8 cellular contexts compared by ENCODE assay signal in the genomic region with DNA sequence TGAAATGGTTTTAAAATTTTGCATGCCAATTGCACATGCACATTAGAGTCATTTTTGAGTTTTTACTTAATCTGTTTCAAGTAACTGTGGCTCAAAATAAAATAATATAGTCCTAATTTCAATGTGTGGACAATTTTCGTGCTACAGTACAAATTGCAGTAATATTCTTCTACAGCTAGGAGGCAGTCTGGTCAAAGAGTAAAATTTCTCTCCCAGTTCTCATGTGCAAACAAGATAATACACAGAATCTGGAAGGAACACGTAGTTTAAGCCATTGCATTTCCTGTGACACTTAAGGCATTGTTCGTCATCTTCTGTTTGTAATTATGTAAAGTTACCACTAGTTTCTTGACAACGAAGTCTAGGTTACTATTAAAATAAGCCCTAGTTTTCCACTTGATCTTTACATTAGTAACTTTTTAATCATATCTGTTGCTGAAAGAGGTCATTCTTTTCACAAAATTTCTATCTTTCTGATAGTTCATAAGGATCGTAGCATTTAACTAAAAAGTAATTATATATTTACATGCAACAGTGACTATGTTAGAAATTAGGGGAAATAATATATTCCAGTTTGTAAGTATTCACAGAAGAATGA. TPM values are rescaled to one million over a fixed set of nuclear protein-coding genes. Genes with fewer than 3 reads are reported as not detected.
DNase-seq lines count a peak whose midpoint lies in the region; ATAC-seq and TF ChIP-seq lines count a peak whose summit lies in the region.

No MANE protein-coding gene starts in this region.

- DNase-seq in ACHN (peak; percentile 57), coronary artery (ENCODE audit: low spot score) (no peak), mucosa of descending colon (no peak), cerebellar nuclear complex (lab: John Stamatoyannopoulos, UW) (no peak)

- H3K27me3 ChIP-seq in OCI-LY3 (ENCODE audit: low read depth, low read length) = no peaks in the 10 kb centered on the region

- peaks cover 23% of the 10 kb centered on the region for H3K36me3 ChIP-seq in OCI-LY3 (replicated peaks; ENCODE audit: low read depth, low read length)
- no peaks in the 10 kb centered on the region for H3K36me3 ChIP-seq in mucosa of descending colon (ENCODE audit: low read depth)

- intact Hi-C loops in mucosa of descending colon (cut with DNase I, micrococcal nuclease) = loop anchor here in 1 of 2 donors (10.0 kb wide), 1 partner anchor 590 kb away; no protein-coding TSS in a partner anchor

- H3K79me2 ChIP-seq in OCI-LY3 (ENCODE audit: low read length) = no peaks in the 10 kb centered on the region

- ATAC-seq in HG03565 (IDR thresholded peaks at IDR 0.05; ENCODE audit: unreplicated experiment) (peak; percentile 40), mucosa of descending colon (peak; percentile 57), GM21825 (IDR thresholded peaks at IDR 0.05; ENCODE audit: unreplicated experiment) (no peak)

- peaks cover 44% of the 10 kb centered on the region for H3K4me1 ChIP-seq in OCI-LY3 (ENCODE audit: low read length)
- no peaks in the 10 kb centered on the region for H3K4me1 ChIP-seq in mucosa of descending colon (ENCODE audit: low read depth)

- peak overlapping the region; percentile 42 for H3K4me2 ChIP-seq in OCI-LY3 (ENCODE audit: low read length)

- H3K27ac ChIP-seq in OCI-LY3 (ENCODE audit: low read length) (no peak overlapping the region), coronary artery (no peak overlapping the region)

- H2AFZ ChIP-seq in OCI-LY3 (ENCODE audit: low read depth, low read length) = no peak overlapping the region

- H3K9ac ChIP-seq in OCI-LY3 (ENCODE audit: low read length) = 0 out of 2 replicates have a peak overlapping the region, but pooled peaks have one; percentile 3

- in situ Hi-C loops in ACHN (cut with HindIII; ENCODE audit: low pct_ligation_motif_present, low pct_unique_long_range_greater_than_20kb, low sequenced_read_pairs) = no loop called here

- H3K4me3 ChIP-seq in OCI-LY3 (ENCODE audit: low read length) (no peak overlapping the region), coronary artery (no peak overlapping the region), mucosa of descending colon (no peak overlapping the region)

- H4K20me1 ChIP-seq in OCI-LY3 (ENCODE audit: insufficient read depth, low read length) = no peaks in the 10 kb centered on the region

- H3K9me3 ChIP-seq in OCI-LY3 (ENCODE audit: insufficient read depth, low read length) = no peaks in the 10 kb centered on the region
- H3K9me3 ChIP-seq in mucosa of descending colon = no peaks in the 10 kb centered on the region

- TF ChIP-seq CTCF in GM12873 (IDR thresholded peaks at IDR 0.05; ENCODE audit: insufficient read depth, low read depth, low read length, missing control alignments) = peak; percentile 72
- peak; percentile 95 for TF ChIP-seq CTCF in OCI-LY3 (IDR thresholded peaks at IDR 0.05; ENCODE audit: low read depth, low read length)
- peak; percentile 29 for TF ChIP-seq CTCF in coronary artery (IDR thresholded peaks at IDR 0.05)
- peak; percentile 37 for TF ChIP-seq CTCF in mucosa of descending colon (IDR thresholded peaks at IDR 0.05)

RNA-seq across cellular contexts. Expression of gene ODR4, which starts 28.9 kb away (rescaled TPM):
- total RNA-seq in mucosa of descending colon = 10 to 100 TPM; 18.9 to 22.6 (median 22.0) TPM

RNA-seq across cellular contexts. Expression of gene TPR, which starts 29.5 kb away (rescaled TPM):
- 10 to 100 TPM; 68.3 to 90.1 (median 78.3) TPM for total RNA-seq in mucosa of descending colon

RNA-seq across cellular contexts. Expression of gene PDC, which starts 56.4 kb away (rescaled TPM):
- total RNA-seq in mucosa of descending colon = not detected

Comparison
In these comparisons a context has a peak if more than half of its experiments do, and no peak if none do; other contexts are left out.
1. CTCF ChIP-seq: peak in every context shown above with its lines; median percentile 95 in OCI-LY3; 72 in GM12873; 37 in mucosa of descending colon; 29 in coronary artery.